ENCODE assay signal across 8 cellular contexts in genomic region chr3:57757642-57758297, GRCh38. TPM values are rescaled to one million over a fixed set of nuclear protein-coding genes. Genes with fewer than 3 reads are reported as not detected.
A peak's percentile ranks its signal among the peaks of the same experiment; 100 is the strongest.
DNase-seq lines count a peak whose midpoint lies in the region; ATAC-seq and TF ChIP-seq lines count a peak whose summit lies in the region.

No MANE protein-coding gene starts in this region.

- peaks cover 4% of the 10 kb centered on the region for H3K9me2 ChIP-seq in hepatocyte (replicated peaks; ENCODE audit: insufficient read depth)

- H3K27me3 ChIP-seq in hepatocyte (no peaks in the 10 kb centered on the region), skeletal muscle satellite cell (ENCODE audit: control insufficient read depth, insufficient read depth, low read length) (no peaks in the 10 kb centered on the region)

- H3K79me2 ChIP-seq in hepatocyte = peaks cover 62% of the 10 kb centered on the region

- H3K9me3 ChIP-seq in hepatocyte (ENCODE audit: low read depth) = no peaks in the 10 kb centered on the region
- H3K9me3 ChIP-seq in skeletal muscle satellite cell (replicated peaks; ENCODE audit: low read length) = no peaks in the 10 kb centered on the region

- H3K4me1 ChIP-seq in hepatocyte (ENCODE audit: insufficient read depth) (peaks cover 21% of the 10 kb centered on the region), skeletal muscle satellite cell (ENCODE audit: control insufficient read depth, insufficient read depth, low read length) (peaks cover 23% of the 10 kb centered on the region)

- DNase-seq in activated CD8-positive, alpha-beta memory T cell treated with anti-CD3 and anti-CD28 coated beads, Interleukin-2, amount 10 ng/mL, durations not matched to agents 7 days and 5 days = peak; percentile 40
- DNase-seq in activated CD8-positive, alpha-beta memory T cell treated with anti-CD3 and anti-CD28 coated beads, Interleukin-2, amount 50 U/mL, for 4 hours = no peak
- DNase-seq in activated B cell treated with CpG ODN at 0.5 μM for 24 hours = no peak
- peak; percentile 30 for DNase-seq in hepatocyte (ENCODE audit: low spot score)

- H3K9ac ChIP-seq in skeletal muscle satellite cell (ENCODE audit: low read depth, low read length) = peak overlapping the region; percentile 87

- peaks cover 3% of the 10 kb centered on the region for H3K27me3 Mint-ChIP-seq in activated CD8-positive, alpha-beta memory T cell treated with anti-CD3 and anti-CD28 coated beads, Interleukin-2, amount 10 ng/mL, durations not matched to agents 7 days and 5 days
- H3K27me3 Mint-ChIP-seq in activated B cell treated with CpG ODN at 0.5 μM for 24 hours = no peaks in the 10 kb centered on the region

- peak overlapping the region; percentile 89 for H3K27ac ChIP-seq in hepatocyte

- H3K36me3 Mint-ChIP-seq in activated CD8-positive, alpha-beta memory T cell treated with anti-CD3 and anti-CD28 coated beads, Interleukin-2, amount 10 ng/mL, durations not matched to agents 7 days and 5 days = peaks cover 32% of the 10 kb centered on the region
- H3K36me3 Mint-ChIP-seq in activated B cell treated with CpG ODN at 0.5 μM for 24 hours (ENCODE audit: low read depth) = peaks cover 33% of the 10 kb centered on the region

- H4K20me1 ChIP-seq in hepatocyte (ENCODE audit: insufficient read depth, poor library complexity, severe bottlenecking) = peaks cover 44% of the 10 kb centered on the region

- H3K4me2 ChIP-seq in hepatocyte (peak overlapping the region; percentile 95), skeletal muscle satellite cell (ENCODE audit: low read length) (peak overlapping the region; percentile 90)

- 7% methylated on average over 26 of the region's 26 CpGs for WGBS in hepatocyte (ENCODE audit: low lambda C conversion rate, missing lambda C conversion rate)

- peaks cover 46% of the 10 kb centered on the region for H3K4me1 Mint-ChIP-seq in activated CD8-positive, alpha-beta memory T cell treated with anti-CD3 and anti-CD28 coated beads, Interleukin-2, amount 10 ng/mL, durations not matched to agents 7 days and 5 days
- H3K4me1 Mint-ChIP-seq in activated B cell treated with CpG ODN at 0.5 μM for 24 hours = peaks cover 41% of the 10 kb centered on the region

- H3K9me3 Mint-ChIP-seq in activated CD8-positive, alpha-beta memory T cell treated with anti-CD3 and anti-CD28 coated beads, Interleukin-2, amount 10 ng/mL, durations not matched to agents 7 days and 5 days (ENCODE audit: low read depth) = no peaks in the 10 kb centered on the region
- H3K9me3 Mint-ChIP-seq in activated B cell treated with CpG ODN at 0.5 μM for 24 hours = no peaks in the 10 kb centered on the region

- peaks cover 3% of the 10 kb centered on the region for H3K36me3 ChIP-seq in hepatocyte (replicated peaks; ENCODE audit: insufficient read depth, low read depth)
- H3K36me3 ChIP-seq in skeletal muscle satellite cell (ENCODE audit: insufficient read depth, low read length) = peaks cover 10% of the 10 kb centered on the region

- TF ChIP-seq CTCF in activated B cell treated with CpG ODN at 0.5 μM for 24 hours (IDR thresholded peaks at IDR 0.05) (no peak), hepatocyte (IDR thresholded peaks at IDR 0.05; ENCODE audit: poor library complexity) (no peak)

- CTCF ChIA-PET in activated CD8-positive, alpha-beta memory T cell treated with anti-CD3 and anti-CD28 coated beads, Interleukin-2, amount 10 ng/mL, durations not matched to agents 7 days and 5 days (lab: Charles Lee) = no interaction called here
- CTCF ChIA-PET in activated B cell treated with CpG ODN at 0.5 μM for 24 hours (lab: Charles Lee) = interaction anchor here (1.0 kb wide), 1 partner anchor 69 kb away, joined by 3 read pairs; no protein-coding TSS in a partner anchor

- intact Hi-C loops in activated B cell treated with CpG ODN at 0.5 μM for 24 hours (cut with micrococcal nuclease) = loop anchor here (2.0 to 10.0 kb wide), 3 partner anchors 529 to 677 kb away; partner anchors contain the start of genes HTD2, PDHB and RPP14

- no peak for ATAC-seq in activated CD8-positive, alpha-beta memory T cell treated with anti-CD3 and anti-CD28 coated beads, Interleukin-2, amount 10 ng/mL, durations not matched to agents 7 days and 5 days
- ATAC-seq in activated B cell treated with CpG ODN at 0.5 μM for 24 hours (ENCODE audit: low read depth) (no peak), GM18519 (IDR thresholded peaks at IDR 0.05; ENCODE audit: low FRiP score, unreplicated experiment) (no peak), GM19035 (IDR thresholded peaks at IDR 0.05; ENCODE audit: unreplicated experiment) (no peak), GM21723 (IDR thresholded peaks at IDR 0.05; ENCODE audit: unreplicated experiment) (no peak)

- H3K27ac Mint-ChIP-seq in activated CD8-positive, alpha-beta memory T cell treated with anti-CD3 and anti-CD28 coated beads, Interleukin-2, amount 10 ng/mL, durations not matched to agents 7 days and 5 days = peak overlapping the region; percentile 87
- peak overlapping the region; percentile 24 for H3K27ac Mint-ChIP-seq in activated B cell treated with CpG ODN at 0.5 μM for 24 hours

- peak overlapping the region; percentile 94 for H3K4me3 Mint-ChIP-seq in activated CD8-positive, alpha-beta memory T cell treated with anti-CD3 and anti-CD28 coated beads, Interleukin-2, amount 10 ng/mL, durations not matched to agents 7 days and 5 days
- peak overlapping the region; percentile 95 for H3K4me3 Mint-ChIP-seq in activated B cell treated with CpG ODN at 0.5 μM for 24 hours

- H2AFZ ChIP-seq in hepatocyte = no peak overlapping the region

- POLR2A ChIA-PET in activated B cell treated with CpG ODN at 0.5 μM for 24 hours (lab: Charles Lee) = interaction anchor here (0.6 to 2.4 kb wide), 2 partner anchors 83 to 161 kb away, joined by 4 to 37 read pairs; partner anchors contain the start of gene ARF4

- H3K4me3 ChIP-seq in hepatocyte = peak overlapping the region; percentile 78
- H3K4me3 ChIP-seq in skeletal muscle satellite cell (ENCODE audit: low read length) = peak overlapping the region; percentile 87

RNA-seq across cellular contexts. Expression of gene SLMAP, which starts 1.7 kb away (rescaled TPM):
- total RNA-seq in activated CD8-positive, alpha-beta memory T cell treated with anti-CD3 and anti-CD28 coated beads, Interleukin-2, amount 10 ng/mL, durations not matched to agents 7 days and 5 days = 10 to 100 TPM; 57.6 to 69.6 TPM
- total RNA-seq in activated B cell treated with CpG ODN at 0.5 μM for 24 hours (45.4 and 57.1 TPM in 2 replicates), hepatocyte (44.5 and 46.0 TPM in 2 replicates)
- 22.8 and 27.6 TPM in 2 replicates for polyA plus RNA-seq in hepatocyte
- total RNA-seq in skeletal muscle satellite cell (2012; rRNA removed) = 29.3 and 46.6 TPM in 2 replicates

Comparison
In these comparisons a context has a peak if more than half of its experiments do, and no peak if none do; other contexts are left out.
1. DNase-seq: peak in activated CD8-positive, alpha-beta memory T cell treated with anti-CD3 and anti-CD28 coated beads, Interleukin-2, amount 10 ng/mL, durations not matched to agents 7 days and 5 days (single experiment) and hepatocyte (single experiment); none in activated CD8-positive, alpha-beta memory T cell treated with anti-CD3 and anti-CD28 coated beads, Interleukin-2, amount 50 U/mL, for 4 hours (single experiment) and activated B cell treated with CpG ODN at 0.5 μM for 24 hours (single experiment).